ENCODE assay signal across 34 cellular contexts in genomic region chr4:17985832-17986231, GRCh38.
"Had no signal": no experiment of that assay in that cellular context is flagged by ENCODE, and none has a peak within 500 bp of the region (broad histone marks: within the 10 kb centered on the region; RNA-seq: fewer than 3 reads in every experiment).

No MANE protein-coding gene starts in this region.

- DNase-seq: Karpas-422, Kasumi-1, MM.1S, MV-4-11, NCI-H1048, NCI-H1092, NCI-H1092 treated with DMSO at 0.1 percent for 48 hours, NCI-H1105, NCI-H1105 treated with DMSO at 0.1 percent for 48 hours, NCI-H1417, NCI-H1417 treated with DMSO at 0.1 percent for 48 hours, NCI-H1436, NCI-H1436 treated with DMSO at 0.1 percent for 48 hours, NCI-H146, NCI-H1694, NCI-H1694 treated with DMSO at 0.1 percent for 48 hours, NCI-H187, NCI-H187 treated with DMSO at 0.1 percent for 48 hours, NCI-H1930, NCI-H2029, NCI-H2029 treated with DMSO at 0.1 percent for 48 hours, NCI-H2081, NCI-H2081 treated with DMSO at 0.1 percent for 48 hours, NCI-H2107, NCI-H2171, NCI-H2171 treated with DMSO at 0.1 percent for 48 hours, NCI-H2227 treated with DMSO at 0.1 percent for 48 hours, NCI-H226, NCI-H345, NCI-H446, NCI-H446 treated with DMSO at 0.1 percent for 48 hours, NCI-H510A, NCI-H510A treated with DMSO at 0.1 percent for 48 hours, NCI-H524 had no signal
